ENCODE assay signal across 1 cellular context in genomic region chr19:11506101-11506555, GRCh38.
TF ChIP-seq lines count a peak whose summit lies in the region.

No MANE protein-coding gene starts in this region.

TF ChIP-seq in liver, 16 proteins besides CTCF, POLR2A, EP300 and RAD21 (continued from another document):
- no peak for TF ChIP-seq ZBTB33 (IDR thresholded peaks at IDR 0.05)
